In genomic region chr2:55231546-55232083, GRCh38 we compare ENCODE assay signal across 8 cellular contexts. TPM values are rescaled to one million over a fixed set of nuclear protein-coding genes. Genes with fewer than 3 reads are reported as not detected.
A peak's percentile ranks its signal among the peaks of the same experiment; 100 is the strongest.
DNase-seq lines count a peak whose midpoint lies in the region; ATAC-seq and TF ChIP-seq lines count a peak whose summit lies in the region.

No MANE protein-coding gene starts in this region.

- no peaks in the 10 kb centered on the region for H3K9me3 ChIP-seq in HUES64 (ENCODE audit: insufficient read depth, low read depth, low read length)
- no peaks in the 10 kb centered on the region for H3K9me3 ChIP-seq in adrenal gland (replicated peaks in 1 of 3)
- H3K9me3 ChIP-seq in stomach, result no peaks in the 10 kb centered on the region

- no peak for TF ChIP-seq EP300 in stomach (IDR thresholded peaks at IDR 0.05)

- 6% methylated on average over 13 of the region's 13 CpGs for WGBS in HUES64
- 4 to 10% (median 8%) methylated on average over 10 to 13 of the region's 13 CpGs for WGBS in adrenal gland, 4 donors
- WGBS in stomach, 5 donors, result 2 to 7% (median 5%) methylated on average over 13 of the region's 13 CpGs

- peaks cover 9% of the 10 kb centered on the region; the same call in 1 of the 2 replicates for H3K4me1 ChIP-seq in HUES64 (ENCODE audit: insufficient read depth, low read length)
- H3K4me1 ChIP-seq in adrenal gland (replicated peaks in 1 of 2), result peaks cover 9 to 22% of the 10 kb centered on the region in 2 donors
- peaks cover 17 to 59% (median 39%) of the 10 kb centered on the region in 4 donors for H3K4me1 ChIP-seq in stomach

- intact Hi-C loops in adrenal gland (cut with DNase I), result no loop called here
- intact Hi-C loops in stomach (cut with DNase I; ENCODE audit: low total_unique reads), result no loop called here

- H3K27ac ChIP-seq in HUES64 (ENCODE audit: low read depth, low read length) (peak overlapping the region; percentile 96), adrenal gland (peak overlapping the region in 4 of 5 donors; percentile 92 to 98 (median 94)), stomach (peak overlapping the region; percentile 77 to 98 (median 94))

- ATAC-seq in HG03354 (IDR thresholded peaks at IDR 0.05; ENCODE audit: poor library complexity, severe bottlenecking, unreplicated experiment) (no peak), GM18909 (IDR thresholded peaks at IDR 0.05; ENCODE audit: poor library complexity, unreplicated experiment) (no peak)

- TF ChIP-seq CTCF in adrenal gland (IDR thresholded peaks at IDR 0.05), result no peak
- no peak for TF ChIP-seq CTCF in stomach (IDR thresholded peaks at IDR 0.05)

- H3K27me3 ChIP-seq in HUES64 (ENCODE audit: insufficient read depth, low read length) (no peaks in the 10 kb centered on the region), adrenal gland (no peaks in the 10 kb centered on the region), stomach (no peaks in the 10 kb centered on the region)

- H3K4me3 ChIP-seq in HUES64 (ENCODE audit: low read length), result peak overlapping the region; percentile 81
- peak overlapping the region in 3 of 4 donors; percentile 76 to 98 (median 86) for H3K4me3 ChIP-seq in adrenal gland
- peak overlapping the region; percentile 75 to 92 (median 83) for H3K4me3 ChIP-seq in stomach

- peak overlapping the region; percentile 100 for H3K9ac ChIP-seq in HUES64 (ENCODE audit: low read depth, low read length)

- H3K36me3 ChIP-seq in HUES64 (ENCODE audit: insufficient read depth, low read length) (peaks cover 39% of the 10 kb centered on the region), adrenal gland (replicated peaks in 1 of 2) (peaks cover 0 to 30% of the 10 kb centered on the region in 2 donors), stomach (peaks cover 22 to 38% (median 31%) of the 10 kb centered on the region in 4 donors)

- peak; percentile 62 for DNase-seq in EH (ENCODE audit: low read depth)
- DNase-seq in adrenal gland, result no peak
- DNase-seq in inferior parietal cortex (ENCODE audit: extremely low spot score), result peak; percentile 51
- DNase-seq in stomach, result no peak
- no peak for DNase-seq in stimulated activated CD4-positive, alpha-beta T cell treated with anti-CD3 and anti-CD28 coated beads, Interleukin-4, amount 100 ng/mL, for 4 hours

- no peak for TF ChIP-seq POLR2A in adrenal gland (IDR thresholded peaks at IDR 0.05)
- TF ChIP-seq POLR2A in stomach (IDR thresholded peaks at IDR 0.05), result no peak

RNA-seq across cellular contexts. Expression of gene CLHC1, which starts 0.5 kb away (rescaled TPM):
- 3.4 TPM for polyA plus RNA-seq in HUES64 (2013, experiment 1 of 2)
- polyA plus RNA-seq in HUES64 (2013, experiment 2 of 2), result 5.3 TPM
- total RNA-seq in adrenal gland (10 to 100 TPM in 3 of 8 donors, 1 to 10 TPM in 5; 4.7 to 13.8 (median 7.9) TPM), stomach (10 to 100 TPM in 1 of 5 donors, 1 to 10 TPM in 4; 1.9 to 43.9 (median 9.6) TPM)
- polyA plus RNA-seq in adrenal gland (10 to 100 TPM in 2 of 3 donors, 1 to 10 TPM in 1; 9.8 to 17.8 (median 16.5) TPM), stomach (1 to 10 TPM; 4.0 to 8.8 (median 4.9) TPM)

RNA-seq across cellular contexts. Expression of gene RPS27A, which starts 0.9 kb away (rescaled TPM):
- 2,176 TPM for polyA plus RNA-seq in HUES64 (2013, experiment 1 of 2)
- 2,200 TPM for polyA plus RNA-seq in HUES64 (2013, experiment 2 of 2)
- total RNA-seq in adrenal gland, result 1,000 to 10,000 TPM in 1 of 8 donors, 100 to 1,000 TPM in 7; 493 to 1,770 (median 789) TPM
- polyA plus RNA-seq in adrenal gland, result 1,000 to 10,000 TPM in 2 of 3 donors, 100 to 1,000 TPM in 1; 835 to 1,338 (median 1,054) TPM
- 1,000 to 10,000 TPM in 2 of 5 donors, 100 to 1,000 TPM in 3; 319 to 1,379 (median 908) TPM for total RNA-seq in stomach
- polyA plus RNA-seq in stomach, result 1,000 to 10,000 TPM; 2,310 to 3,642 (median 2,683) TPM

RNA-seq across cellular contexts. Expression of gene MTIF2, which starts 37.4 kb away (rescaled TPM):
- 25.5 TPM for polyA plus RNA-seq in HUES64 (2013, experiment 1 of 2)
- polyA plus RNA-seq in HUES64 (2013, experiment 2 of 2), result 28.1 TPM
- total RNA-seq in adrenal gland, result 10 to 100 TPM; 18.2 to 45.8 (median 28.0) TPM
- polyA plus RNA-seq in adrenal gland, result 10 to 100 TPM; 21.0 to 46.3 (median 34.7) TPM
- 10 to 100 TPM in 3 of 5 donors, 1 to 10 TPM in 2; 7.1 to 32.1 (median 20.9) TPM for total RNA-seq in stomach
- polyA plus RNA-seq in stomach, result 10 to 100 TPM; 19.5 to 22.5 (median 21.3) TPM

Comparison
In these comparisons a context has a peak if more than half of its experiments do, and no peak if none do; other contexts are left out.
1. DNase-seq: peak in EH (single experiment) and inferior parietal cortex (single experiment); none in adrenal gland (0 of 7), stomach (single experiment) and stimulated activated CD4-positive, alpha-beta T cell treated with anti-CD3 and anti-CD28 coated beads, Interleukin-4, amount 100 ng/mL, for 4 hours (0 of 2).
2. Peak in every context shown above with its lines, with median percentiles within 50 percentile points of each other: H3K27ac ChIP-seq and H3K4me3 ChIP-seq.